Comparison of ENCODE assay signal across 14 cellular contexts in genomic region chrX:11449613-11450012, GRCh38.
A peak's percentile ranks its signal among the peaks of the same experiment; 100 is the strongest.
DNase-seq lines count a peak whose midpoint lies in the region; ATAC-seq and TF ChIP-seq lines count a peak whose summit lies in the region.
"Had no signal": no experiment of that assay in that cellular context is flagged by ENCODE, and none has a peak within 500 bp of the region (broad histone marks: within the 10 kb centered on the region; RNA-seq: fewer than 3 reads in every experiment).

No MANE protein-coding gene starts in this region.

- no peaks in the 10 kb centered on the region for H3K9me3 ChIP-seq in PC-3 (ENCODE audit: low read length)
- H3K9me3 ChIP-seq in prostate gland = no peaks in the 10 kb centered on the region

- H3K36me3 ChIP-seq in PC-3 (ENCODE audit: low read depth, low read length) (no peaks in the 10 kb centered on the region), prostate gland (no peaks in the 10 kb centered on the region)
- H3K36me3 ChIP-seq: BLaER1 treated with 17β-estradiol and CSF1 and Interleukin-3, amounts not matched to agents 10 nM and 100 nM had no signal

- H3K4me3 ChIP-seq in PC-3 (ENCODE audit: low read length) (no peak overlapping the region), prostate gland (no peak overlapping the region)
- H3K4me3 ChIP-seq: BLaER1 treated with 17β-estradiol and CSF1 and Interleukin-3, amounts not matched to agents 10 nM and 100 nM; GM23248 had no signal

- H3K27ac ChIP-seq in C4-2B (peak overlapping the region; percentile 88), PC-3 (ENCODE audit: low read length) (no peak overlapping the region), epithelial cell of prostate (no peak overlapping the region), prostate gland (no peak overlapping the region)
- H3K27ac ChIP-seq: BLaER1 treated with 17β-estradiol and CSF1 and Interleukin-3, amounts not matched to agents 10 nM and 100 nM; GM23248 had no signal

- no peak for TF ChIP-seq CTCF in C4-2B (conservative IDR thresholded peaks at IDR 0.05)
- TF ChIP-seq CTCF in PC-3 (conservative IDR thresholded peaks at IDR 0.05; ENCODE audit: low read depth, low read length) = no peak
- no peak for TF ChIP-seq CTCF in prostate gland (IDR thresholded peaks at IDR 0.05)

- no peak overlapping the region for H3K9ac ChIP-seq in PC-3 (ENCODE audit: low read length)
- H3K9ac ChIP-seq: BLaER1 treated with 17β-estradiol and CSF1 and Interleukin-3, amounts not matched to agents 10 nM and 100 nM; GM23248 had no signal

- no TSS peak for BruUV-seq in PC-3 (replicated peaks; lab: Mats Ljungman, UMichigan)

- no peak for TF ChIP-seq POLR2A in prostate gland (IDR thresholded peaks at IDR 0.05)

- DNase-seq in PC-3 (peak; percentile 45), epithelial cell of prostate (ENCODE audit: low read depth, low spot score) (peak; percentile 27), prostate gland (ENCODE audit: low spot score) (peak; percentile 54), G401 (ENCODE audit: low spot score) (no peak), NCI-H2227 treated with DMSO at 0.1 percent for 48 hours (lab: John Stamatoyannopoulos, UW) (no peak), hippocampal formation (lab: John Stamatoyannopoulos, UW) (no peak)
- DNase-seq: ACHN; CD4-positive, alpha-beta T cell; DMS79; GM23248; H7 had no signal

- in situ Hi-C loops in G401 (cut with HindIII; ENCODE audit: low sequenced_read_pairs) = no loop called here

- intact Hi-C loops in PC-3 (cut with micrococcal nuclease) = loop anchor here (10.0 kb wide), 1 partner anchor 1595 kb away; the partner anchor contains the start of gene FAM9C
- intact Hi-C loops in prostate gland (cut with DNase I) = no loop called here

- H3K4me1 ChIP-seq in PC-3 (ENCODE audit: insufficient read depth, low read length) = no peaks in the 10 kb centered on the region
- no peaks in the 10 kb centered on the region for H3K4me1 ChIP-seq in prostate gland (replicated peaks)

- 46% methylated on average over 2 of the region's 2 CpGs for whole genome bisulfite sequencing in prostate gland

- CTCF ChIA-PET in PC-3 (lab: Charles Lee) = no interaction called here

- H3K27me3 ChIP-seq in PC-3 (ENCODE audit: low read length) = no peaks in the 10 kb centered on the region
- no peaks in the 10 kb centered on the region for H3K27me3 ChIP-seq in prostate gland (replicated peaks; ENCODE audit: insufficient read depth)

- no peak overlapping the region for H2AFZ ChIP-seq in PC-3 (ENCODE audit: low read length)
- H2AFZ ChIP-seq: GM23248 had no signal

- POLR2A ChIA-PET in PC-3 (lab: Charles Lee; ENCODE audit: unreplicated experiment) = no interaction called here

- H3K9me2 ChIP-seq in PC-3 (replicated peaks; ENCODE audit: low read length) = no peaks in the 10 kb centered on the region

- no peaks in the 10 kb centered on the region for H4K20me1 ChIP-seq in PC-3 (ENCODE audit: low read length)

- H3F3A ChIP-seq in PC-3 (ENCODE audit: low read length, unreplicated experiment) = no peaks in the 10 kb centered on the region

- ATAC-seq in PC-3 (no peak), HG03175 (IDR thresholded peaks at IDR 0.05; ENCODE audit: unreplicated experiment) (no peak)

- no peak overlapping the region for H3K4me2 ChIP-seq in PC-3 (ENCODE audit: low read length)

- no peaks in the 10 kb centered on the region for H3K79me2 ChIP-seq in PC-3 (ENCODE audit: low read length)

Comparison
In these comparisons a context has a peak if more than half of its experiments do, and no peak if none do; other contexts are left out.
1. DNase-seq: peak in PC-3 (single experiment), epithelial cell of prostate (single experiment) and prostate gland (single experiment); none in G401 (single experiment), NCI-H2227 treated with DMSO at 0.1 percent for 48 hours (single experiment) and hippocampal formation (0 of 2).